In genomic region chr7:2461268-2462026, GRCh38 we compare ENCODE assay signal across 1 cellular context.
TF ChIP-seq lines count a peak whose summit lies in the region.

No MANE protein-coding gene starts in this region.

TF ChIP-seq in A549, 52 proteins besides CTCF, POLR2A, EP300 and RAD21:
- TF ChIP-seq REST (IDR thresholded peaks at IDR 0.05) (peak; percentile 53; the same call in 1 of the 2 replicates), JUN (IDR thresholded peaks at IDR 0.05) (no peak), CHD4 (IDR thresholded peaks at IDR 0.05; ENCODE audit: borderline replicate concordance) (no peak), ZFP36 (IDR thresholded peaks at IDR 0.05; ENCODE audit: borderline replicate concordance, partially characterized antibody) (no peak), CHD2 (IDR thresholded peaks at IDR 0.05; ENCODE audit: low read length, partially characterized antibody) (no peak), HOXB5 (CRISPR knock-in tag; IDR thresholded peaks at IDR 0.05) (no peak), EHMT2 (IDR thresholded peaks at IDR 0.05; ENCODE audit: low read depth) (no peak), RFX5 (IDR thresholded peaks at IDR 0.05) (no peak)
